Comparison of ENCODE assay signal across 24 cellular contexts in the genomic region with DNA sequence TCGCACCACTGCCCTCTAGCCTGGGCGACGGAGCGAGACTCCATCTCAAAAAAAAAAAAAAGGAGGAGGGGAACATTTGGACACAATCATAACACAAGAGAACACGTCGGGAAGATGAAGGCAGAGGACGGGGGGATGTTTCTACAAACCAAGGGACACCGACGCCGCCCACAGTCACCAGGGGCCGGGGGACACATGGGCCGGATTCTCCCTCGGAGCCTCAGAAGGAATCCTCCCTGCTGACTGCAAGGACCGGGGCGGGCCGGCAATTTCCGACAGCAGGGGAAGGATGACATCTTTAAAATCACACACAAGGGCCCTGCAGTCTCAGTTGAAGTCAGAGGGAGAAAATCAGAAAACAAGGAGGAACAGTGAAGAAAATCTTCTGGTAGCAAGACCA.
"Had no signal": no experiment of that assay in that cellular context is flagged by ENCODE, and none has a peak within 500 bp of the region (broad histone marks: within the 10 kb centered on the region; RNA-seq: fewer than 3 reads in every experiment).

No MANE protein-coding gene starts in this region.

- H3K4me3 ChIP-seq: SK-N-MC had no signal

- ATAC-seq: activated naive CD4-positive, alpha-beta T cell treated with anti-CD3 and anti-CD28 coated beads, Interleukin-2, amount 50 U/mL, for 72 hours; activated naive CD8-positive, alpha-beta T cell treated with anti-CD3 and anti-CD28 coated beads, Interleukin-2, amount 50 U/mL, for 24 hours; activated T-cell treated with anti-CD3 and anti-CD28 coated beads, Interleukin-2, amount 50 U/mL, for 4 hours; T-cell had no signal

- H3K27ac ChIP-seq: SK-N-MC, VCaP had no signal

- DNase-seq: activated CD4-positive, alpha-beta memory T cell treated with anti-CD3 and anti-CD28 coated beads for 36 hours; activated CD4-positive, alpha-beta T cell treated with anti-CD3 and anti-CD28 coated beads, Interleukin-2, amount 10 ng/mL, durations not matched to agents 7 days and 5 days; activated CD4-positive, CD25-positive, alpha-beta regulatory T cell; activated CD8-positive, alpha-beta memory T cell treated with anti-CD3 and anti-CD28 coated beads for 24 hours; activated effector memory CD4-positive, alpha-beta T cell treated with anti-CD3 and anti-CD28 coated beads, Interleukin-2, amount 50 U/mL, for 16 hours; activated naive CD4-positive, alpha-beta T cell treated with Interleukin-2 at 50 U/mL for 16 hours; activated naive CD8-positive, alpha-beta T cell treated with anti-CD3 and anti-CD28 coated beads, Interleukin-2, amount 50 U/mL, for 24 hours; activated T-cell treated with anti-CD3 and anti-CD28 coated beads, Interleukin-2, amount 50 U/mL, for 4 hours; amygdala; Kasumi-1; KBM-7; NCI-H1105 treated with DMSO at 0.1 percent for 48 hours; NCI-H1436 treated with DMSO at 0.1 percent for 48 hours; NCI-H187; NCI-H2081; NCI-H446; NCI-H524 treated with DMSO at 0.1 percent for 48 hours; NCI-H82; T-cell; T-helper 2 cell; T1000 had no signal
